Comparison of ENCODE assay signal across 1 cellular context in the genomic region with DNA sequence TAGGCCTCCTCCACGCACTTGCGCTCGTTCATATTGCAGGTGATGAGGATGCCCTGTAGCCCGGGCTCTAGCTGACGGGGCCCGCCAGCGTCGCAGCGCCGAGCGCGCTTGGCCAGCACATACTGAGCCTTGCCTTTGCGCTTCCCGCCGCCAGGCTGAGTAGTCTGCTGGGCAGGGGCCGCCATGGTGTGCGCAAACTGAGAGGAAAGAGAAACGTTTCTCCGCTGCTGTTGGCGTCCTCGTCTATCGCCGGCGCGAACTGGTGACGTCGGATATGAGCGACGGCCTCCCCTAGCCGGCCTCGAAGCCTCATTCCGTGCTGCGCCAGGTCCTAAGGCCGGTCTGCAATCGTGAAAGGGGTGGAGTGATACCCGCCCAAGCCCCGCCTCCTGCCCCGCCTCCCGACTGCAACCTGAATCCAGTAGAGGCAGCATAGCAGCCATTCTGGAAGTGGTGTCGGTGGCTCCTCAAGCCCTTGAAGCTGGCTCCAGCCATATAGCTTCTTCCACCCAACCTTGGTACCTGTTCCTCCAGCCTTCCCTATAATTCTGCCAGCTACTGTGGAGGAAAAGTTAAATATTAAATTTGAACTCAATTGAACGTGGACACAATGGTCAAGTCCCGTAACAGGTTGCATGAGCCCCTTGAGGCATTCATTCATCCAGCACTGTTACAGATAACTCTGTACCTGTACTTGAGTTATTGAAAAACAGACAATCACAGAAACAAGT.
TF ChIP-seq lines count a peak whose summit lies in the region.

A gene with protein sequence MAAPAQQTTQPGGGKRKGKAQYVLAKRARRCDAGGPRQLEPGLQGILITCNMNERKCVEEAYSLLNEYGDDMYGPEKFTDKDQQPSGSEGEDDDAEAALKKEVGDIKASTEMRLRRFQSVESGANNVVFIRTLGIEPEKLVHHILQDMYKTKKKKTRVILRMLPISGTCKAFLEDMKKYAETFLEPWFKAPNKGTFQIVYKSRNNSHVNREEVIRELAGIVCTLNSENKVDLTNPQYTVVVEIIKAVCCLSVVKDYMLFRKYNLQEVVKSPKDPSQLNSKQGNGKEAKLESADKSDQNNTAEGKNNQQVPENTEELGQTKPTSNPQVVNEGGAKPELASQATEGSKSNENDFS (minus strand): TSS at position 264 of the 731 bp plus-strand sequence. CDS start 79 bp downstream, at position 185.

TF ChIP-seq in GM23338, 12 proteins besides CTCF, POLR2A, EP300 and RAD21 (continued from another document):
- TF ChIP-seq, protein P1, sequence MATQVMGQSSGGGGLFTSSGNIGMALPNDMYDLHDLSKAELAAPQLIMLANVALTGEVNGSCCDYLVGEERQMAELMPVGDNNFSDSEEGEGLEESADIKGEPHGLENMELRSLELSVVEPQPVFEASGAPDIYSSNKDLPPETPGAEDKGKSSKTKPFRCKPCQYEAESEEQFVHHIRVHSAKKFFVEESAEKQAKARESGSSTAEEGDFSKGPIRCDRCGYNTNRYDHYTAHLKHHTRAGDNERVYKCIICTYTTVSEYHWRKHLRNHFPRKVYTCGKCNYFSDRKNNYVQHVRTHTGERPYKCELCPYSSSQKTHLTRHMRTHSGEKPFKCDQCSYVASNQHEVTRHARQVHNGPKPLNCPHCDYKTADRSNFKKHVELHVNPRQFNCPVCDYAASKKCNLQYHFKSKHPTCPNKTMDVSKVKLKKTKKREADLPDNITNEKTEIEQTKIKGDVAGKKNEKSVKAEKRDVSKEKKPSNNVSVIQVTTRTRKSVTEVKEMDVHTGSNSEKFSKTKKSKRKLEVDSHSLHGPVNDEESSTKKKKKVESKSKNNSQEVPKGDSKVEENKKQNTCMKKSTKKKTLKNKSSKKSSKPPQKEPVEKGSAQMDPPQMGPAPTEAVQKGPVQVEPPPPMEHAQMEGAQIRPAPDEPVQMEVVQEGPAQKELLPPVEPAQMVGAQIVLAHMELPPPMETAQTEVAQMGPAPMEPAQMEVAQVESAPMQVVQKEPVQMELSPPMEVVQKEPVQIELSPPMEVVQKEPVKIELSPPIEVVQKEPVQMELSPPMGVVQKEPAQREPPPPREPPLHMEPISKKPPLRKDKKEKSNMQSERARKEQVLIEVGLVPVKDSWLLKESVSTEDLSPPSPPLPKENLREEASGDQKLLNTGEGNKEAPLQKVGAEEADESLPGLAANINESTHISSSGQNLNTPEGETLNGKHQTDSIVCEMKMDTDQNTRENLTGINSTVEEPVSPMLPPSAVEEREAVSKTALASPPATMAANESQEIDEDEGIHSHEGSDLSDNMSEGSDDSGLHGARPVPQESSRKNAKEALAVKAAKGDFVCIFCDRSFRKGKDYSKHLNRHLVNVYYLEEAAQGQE (IDR thresholded peaks at IDR 0.05; ENCODE audit: unreplicated experiment): no peak
- TF ChIP-seq STAT1 (IDR thresholded peaks at IDR 0.05; ENCODE audit: unreplicated experiment) (no peak), CREB1 (CRISPR knock-in tag; IDR thresholded peaks at IDR 0.05; ENCODE audit: low read depth) (peak; percentile 99), ZNF331 (CRISPR knock-in tag; IDR thresholded peaks at IDR 0.05; ENCODE audit: low read depth) (no peak), EZH2phosphoT487 (IDR thresholded peaks at IDR 0.05; ENCODE audit: unreplicated experiment) (no peak), POLR2AphosphoS5 (IDR thresholded peaks at IDR 0.05; ENCODE audit: low read depth) (peak; percentile 78), EZH2 (IDR thresholded peaks at IDR 0.05; ENCODE audit: low read depth, unreplicated experiment) (no peak), JUNB (IDR thresholded peaks at IDR 0.05; ENCODE audit: unreplicated experiment) (no peak)
- TF ChIP-seq, protein P2, sequence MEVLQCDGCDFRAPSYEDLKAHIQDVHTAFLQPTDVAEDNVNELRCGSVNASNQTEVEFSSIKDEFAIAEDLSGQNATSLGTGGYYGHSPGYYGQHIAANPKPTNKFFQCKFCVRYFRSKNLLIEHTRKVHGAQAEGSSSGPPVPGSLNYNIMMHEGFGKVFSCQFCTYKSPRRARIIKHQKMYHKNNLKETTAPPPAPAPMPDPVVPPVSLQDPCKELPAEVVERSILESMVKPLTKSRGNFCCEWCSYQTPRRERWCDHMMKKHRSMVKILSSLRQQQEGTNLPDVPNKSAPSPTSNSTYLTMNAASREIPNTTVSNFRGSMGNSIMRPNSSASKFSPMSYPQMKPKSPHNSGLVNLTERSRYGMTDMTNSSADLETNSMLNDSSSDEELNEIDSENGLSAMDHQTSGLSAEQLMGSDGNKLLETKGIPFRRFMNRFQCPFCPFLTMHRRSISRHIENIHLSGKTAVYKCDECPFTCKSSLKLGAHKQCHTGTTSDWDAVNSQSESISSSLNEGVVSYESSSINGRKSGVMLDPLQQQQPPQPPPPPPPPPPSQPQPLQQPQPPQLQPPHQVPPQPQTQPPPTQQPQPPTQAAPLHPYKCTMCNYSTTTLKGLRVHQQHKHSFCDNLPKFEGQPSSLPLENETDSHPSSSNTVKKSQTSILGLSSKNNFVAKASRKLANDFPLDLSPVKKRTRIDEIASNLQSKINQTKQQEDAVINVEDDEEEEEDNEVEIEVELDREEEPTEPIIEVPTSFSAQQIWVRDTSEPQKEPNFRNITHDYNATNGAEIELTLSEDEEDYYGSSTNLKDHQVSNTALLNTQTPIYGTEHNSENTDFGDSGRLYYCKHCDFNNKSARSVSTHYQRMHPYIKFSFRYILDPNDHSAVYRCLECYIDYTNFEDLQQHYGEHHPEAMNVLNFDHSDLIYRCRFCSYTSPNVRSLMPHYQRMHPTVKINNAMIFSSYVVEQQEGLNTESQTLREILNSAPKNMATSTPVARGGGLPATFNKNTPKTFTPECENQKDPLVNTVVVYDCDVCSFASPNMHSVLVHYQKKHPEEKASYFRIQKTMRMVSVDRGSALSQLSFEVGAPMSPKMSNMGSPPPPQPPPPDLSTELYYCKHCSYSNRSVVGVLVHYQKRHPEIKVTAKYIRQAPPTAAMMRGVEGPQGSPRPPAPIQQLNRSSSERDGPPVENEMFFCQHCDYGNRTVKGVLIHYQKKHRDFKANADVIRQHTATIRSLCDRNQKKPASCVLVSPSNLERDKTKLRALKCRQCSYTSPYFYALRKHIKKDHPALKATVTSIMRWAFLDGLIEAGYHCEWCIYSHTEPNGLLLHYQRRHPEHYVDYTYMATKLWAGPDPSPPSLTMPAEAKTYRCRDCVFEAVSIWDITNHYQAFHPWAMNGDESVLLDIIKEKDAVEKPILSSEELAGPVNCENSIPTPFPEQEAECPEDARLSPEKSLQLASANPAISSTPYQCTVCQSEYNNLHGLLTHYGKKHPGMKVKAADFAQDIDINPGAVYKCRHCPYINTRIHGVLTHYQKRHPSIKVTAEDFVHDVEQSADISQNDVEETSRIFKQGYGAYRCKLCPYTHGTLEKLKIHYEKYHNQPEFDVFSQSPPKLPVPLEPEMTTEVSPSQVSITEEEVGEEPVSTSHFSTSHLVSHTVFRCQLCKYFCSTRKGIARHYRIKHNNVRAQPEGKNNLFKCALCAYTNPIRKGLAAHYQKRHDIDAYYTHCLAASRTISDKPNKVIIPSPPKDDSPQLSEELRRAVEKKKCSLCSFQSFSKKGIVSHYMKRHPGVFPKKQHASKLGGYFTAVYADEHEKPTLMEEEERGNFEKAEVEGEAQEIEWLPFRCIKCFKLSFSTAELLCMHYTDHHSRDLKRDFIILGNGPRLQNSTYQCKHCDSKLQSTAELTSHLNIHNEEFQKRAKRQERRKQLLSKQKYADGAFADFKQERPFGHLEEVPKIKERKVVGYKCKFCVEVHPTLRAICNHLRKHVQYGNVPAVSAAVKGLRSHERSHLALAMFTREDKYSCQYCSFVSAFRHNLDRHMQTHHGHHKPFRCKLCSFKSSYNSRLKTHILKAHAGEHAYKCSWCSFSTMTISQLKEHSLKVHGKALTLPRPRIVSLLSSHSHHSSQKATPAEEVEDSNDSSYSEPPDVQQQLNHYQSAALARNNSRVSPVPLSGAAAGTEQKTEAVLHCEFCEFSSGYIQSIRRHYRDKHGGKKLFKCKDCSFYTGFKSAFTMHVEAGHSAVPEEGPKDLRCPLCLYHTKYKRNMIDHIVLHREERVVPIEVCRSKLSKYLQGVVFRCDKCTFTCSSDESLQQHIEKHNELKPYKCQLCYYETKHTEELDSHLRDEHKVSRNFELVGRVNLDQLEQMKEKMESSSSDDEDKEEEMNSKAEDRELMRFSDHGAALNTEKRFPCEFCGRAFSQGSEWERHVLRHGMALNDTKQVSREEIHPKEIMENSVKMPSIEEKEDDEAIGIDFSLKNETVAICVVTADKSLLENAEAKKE (CRISPR knock-in tag; IDR thresholded peaks at IDR 0.05): no peak
- TF ChIP-seq, protein P3, sequence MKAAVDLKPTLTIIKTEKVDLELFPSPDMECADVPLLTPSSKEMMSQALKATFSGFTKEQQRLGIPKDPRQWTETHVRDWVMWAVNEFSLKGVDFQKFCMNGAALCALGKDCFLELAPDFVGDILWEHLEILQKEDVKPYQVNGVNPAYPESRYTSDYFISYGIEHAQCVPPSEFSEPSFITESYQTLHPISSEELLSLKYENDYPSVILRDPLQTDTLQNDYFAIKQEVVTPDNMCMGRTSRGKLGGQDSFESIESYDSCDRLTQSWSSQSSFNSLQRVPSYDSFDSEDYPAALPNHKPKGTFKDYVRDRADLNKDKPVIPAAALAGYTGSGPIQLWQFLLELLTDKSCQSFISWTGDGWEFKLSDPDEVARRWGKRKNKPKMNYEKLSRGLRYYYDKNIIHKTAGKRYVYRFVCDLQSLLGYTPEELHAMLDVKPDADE (IDR thresholded peaks at IDR 0.05): no peak
